8 cellular contexts compared by ENCODE assay signal in genomic region chrX:77788050-77788449, GRCh38. TPM values are rescaled to one million over a fixed set of nuclear protein-coding genes. Genes with fewer than 3 reads are reported as not detected.
DNase-seq lines count a peak whose midpoint lies in the region; ATAC-seq and TF ChIP-seq lines count a peak whose summit lies in the region.

No MANE protein-coding gene starts in this region.

- no peak overlapping the region for H3K4me3 ChIP-seq in lung

- no peak overlapping the region for H3K27ac ChIP-seq in lung (ENCODE audit: low read depth in 1 of 2, low read length in 1 of 2)

- WGBS in lung, 2 donors, result 41 to 70% methylated on average over 2 of the region's 2 CpGs

- no peaks in the 10 kb centered on the region for H3K4me1 ChIP-seq in lung (ENCODE audit: control insufficient read depth in 2 of 2, insufficient read depth in 2 of 2, low read length in 2 of 2)

- no peak for TF ChIP-seq CTCF in lung (IDR thresholded peaks at IDR 0.05; ENCODE audit: control extremely low read depth, extremely low read depth)

- H3K27me3 ChIP-seq in lung (ENCODE audit: control insufficient read depth, insufficient read depth), result no peaks in the 10 kb centered on the region

- H3K9me3 ChIP-seq in lung (ENCODE audit: control insufficient read depth in 2 of 2, insufficient read depth in 1 of 2, low read length in 1 of 2), result no peaks in the 10 kb centered on the region

- DNase-seq in AG08395 (ENCODE audit: low spot score) (peak; percentile 28), HT1080 (ENCODE audit: low read depth) (peak; percentile 16), amniotic epithelial cell (ENCODE audit: low read depth) (peak; percentile 42), lung (ENCODE audit: low spot score) (no peak), hippocampal formation (lab: John Stamatoyannopoulos, UW) (no peak), iPS-NIHi7 (ENCODE audit: extremely low spot score) (no peak), NCI-H2107 (lab: John Stamatoyannopoulos, UW) (no peak)

- no peaks in the 10 kb centered on the region for H3K36me3 ChIP-seq in lung (ENCODE audit: control insufficient read depth in 2 of 2, insufficient read depth in 2 of 2, low read length in 2 of 2)

- ATAC-seq in lung (ENCODE audit: insufficient read depth, low FRiP score) (peak; percentile 54), HG03378 (IDR thresholded peaks at IDR 0.05; ENCODE audit: unreplicated experiment) (no peak)

RNA-seq across cellular contexts. Expression of gene ATRX, which starts 2.0 kb away (rescaled TPM):
- 27.5 and 41.2 TPM in 2 replicates for total RNA-seq in HT1080 (2014; rRNA removed; shearing (Covaris generic))
- 10.5 and 14.1 TPM in 2 replicates for polyA plus RNA-seq in HT1080 (2015; cell fraction: cytosol; rRNA removed)
- polyA plus RNA-seq in HT1080 (2015; cell fraction: nucleus; rRNA removed), result 54.2 and 64.6 TPM in 2 replicates
- total RNA-seq in lung, result 100 to 1,000 TPM in 1 of 2 donors, 10 to 100 TPM in 1; 61.7 to 208 TPM
- polyA plus RNA-seq in lung, result 10 to 100 TPM; 10.6 to 12.1 TPM

Comparison
In these comparisons a context has a peak if more than half of its experiments do, and no peak if none do; other contexts are left out.
1. DNase-seq: peak in AG08395 (single experiment), HT1080 (single experiment) and amniotic epithelial cell (single experiment); none in lung (single experiment), hippocampal formation (0 of 2), iPS-NIHi7 (single experiment) and NCI-H2107 (single experiment).